In genomic region chr9:129282308-129283211, GRCh38 we compare ENCODE assay signal across 10 cellular contexts.
DNase-seq lines count a peak whose midpoint lies in the region; FAIRE-seq and TF ChIP-seq lines count a peak whose summit lies in the region.
"Had no signal": no experiment of that assay in that cellular context is flagged by ENCODE, and none has a peak within 500 bp of the region (broad histone marks: within the 10 kb centered on the region; RNA-seq: fewer than 3 reads in every experiment).

No MANE protein-coding gene starts in this region.

- no peaks in the 10 kb centered on the region for H4K20me1 ChIP-seq in BLaER1

- peak overlapping the region; percentile 5 for H2AFZ ChIP-seq in neuron (ENCODE audit: low read depth, low read length)

- H3K9me3 ChIP-seq in BLaER1 (no peaks in the 10 kb centered on the region), esophagus squamous epithelium (no peaks in the 10 kb centered on the region), neuron (ENCODE audit: low read length) (no peaks in the 10 kb centered on the region)

- H3K4me2 ChIP-seq in BLaER1: peak overlapping the region; percentile 96

- DNase-seq in NCI-H774 (lab: John Stamatoyannopoulos, UW) (peak; percentile 74), esophagus squamous epithelium (lab: John Stamatoyannopoulos, UW) (no peak), DMS79 treated with DMSO at 0.1 percent for 48 hours (lab: John Stamatoyannopoulos, UW) (no peak), frontal cortex (ENCODE audit: low spot score in 2 of 2) (no peak), activated gamma-delta T cell treated with Interleukin-2 at 50 U/mL for 16 hours (no peak), OCI-M2 (lab: John Stamatoyannopoulos, UW; ENCODE audit: unreplicated experiment) (no peak)
- DNase-seq: CD4-positive, CD25-positive, alpha-beta regulatory T cell; NCI-H1092 had no signal

- H3K27ac ChIP-seq in BLaER1 (peak overlapping the region; percentile 49; the same call in 1 of the 2 replicates), esophagus squamous epithelium (peak overlapping the region; percentile 2 to 68 (median 42))

- H3K9ac ChIP-seq in BLaER1: peak overlapping the region; percentile 38; the same call in 1 of the 2 replicates

- intact Hi-C loops in esophagus squamous epithelium (cut with DNase I): no loop called here

- no peak for FAIRE-seq in frontal cortex (lab: Jason Lieb, UNC)

- H3K36me3 ChIP-seq in BLaER1: no peaks in the 10 kb centered on the region
- H3K36me3 ChIP-seq in esophagus squamous epithelium: no peaks in the 10 kb centered on the region
- H3K36me3 ChIP-seq in neuron (ENCODE audit: insufficient read depth, low read length): no peaks in the 10 kb centered on the region

- H3K27me3 ChIP-seq in BLaER1: no peaks in the 10 kb centered on the region
- no peaks in the 10 kb centered on the region for H3K27me3 ChIP-seq in esophagus squamous epithelium
- peaks cover 9% of the 10 kb centered on the region for H3K27me3 ChIP-seq in neuron (ENCODE audit: insufficient read depth, low read length)

- TF ChIP-seq CTCF in esophagus squamous epithelium (IDR thresholded peaks at IDR 0.05): no peak

- no peak for TF ChIP-seq POLR2A in esophagus squamous epithelium (IDR thresholded peaks at IDR 0.05)

- H3K4me3 ChIP-seq in BLaER1 (peak overlapping the region; percentile 18; the same call in 1 of the 2 replicates), esophagus squamous epithelium (peak overlapping the region; percentile 6 to 57 (median 46)), neuron (ENCODE audit: low read length) (no peak overlapping the region)

- WGBS in esophagus squamous epithelium, 2 donors: 44 to 54% methylated on average over 11 to 21 of the region's 29 CpGs

- peaks cover 76% of the 10 kb centered on the region for H3K4me1 ChIP-seq in BLaER1
- H3K4me1 ChIP-seq in esophagus squamous epithelium: peaks cover 6 to 48% (median 14%) of the 10 kb centered on the region in 3 donors
- H3K4me1 ChIP-seq in neuron (ENCODE audit: insufficient read depth, low read length): peaks cover 22% of the 10 kb centered on the region
